2 cellular contexts compared by ENCODE assay signal in genomic region chr16:46774743-46775177, GRCh38.
TF ChIP-seq lines count a peak whose summit lies in the region.

No MANE protein-coding gene starts in this region.

TF ChIP-seq in SK-N-SH, 30 proteins besides CTCF, POLR2A, EP300 and RAD21:
- TF ChIP-seq JUND (IDR thresholded peaks at IDR 0.05) (no peak), POLR2AphosphoS5 (IDR thresholded peaks at IDR 0.05; ENCODE audit: low read depth, low read length) (no peak), GATA2 (CRISPR knock-in tag; IDR thresholded peaks at IDR 0.05) (no peak), TAF1 (IDR thresholded peaks at IDR 0.05; ENCODE audit: borderline replicate concordance, low read depth, low read length) (no peak)
- TF ChIP-seq, protein P1, sequence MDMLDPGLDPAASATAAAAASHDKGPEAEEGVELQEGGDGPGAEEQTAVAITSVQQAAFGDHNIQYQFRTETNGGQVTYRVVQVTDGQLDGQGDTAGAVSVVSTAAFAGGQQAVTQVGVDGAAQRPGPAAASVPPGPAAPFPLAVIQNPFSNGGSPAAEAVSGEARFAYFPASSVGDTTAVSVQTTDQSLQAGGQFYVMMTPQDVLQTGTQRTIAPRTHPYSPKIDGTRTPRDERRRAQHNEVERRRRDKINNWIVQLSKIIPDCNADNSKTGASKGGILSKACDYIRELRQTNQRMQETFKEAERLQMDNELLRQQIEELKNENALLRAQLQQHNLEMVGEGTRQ (IDR thresholded peaks at IDR 0.05; ENCODE audit: borderline replicate concordance, low read depth, low read length): no peak

TF ChIP-seq in SK-N-SH treated with all-trans-retinoic acid at 6 μM for 48 hours, 23 proteins besides CTCF, POLR2A, EP300 and RAD21:
- no peak for TF ChIP-seq TCF4 (CRISPR knock-in tag; IDR thresholded peaks at IDR 0.05; ENCODE audit: borderline replicate concordance)
- no peak for TF ChIP-seq ZFP3 (CRISPR knock-in tag; IDR thresholded peaks at IDR 0.05)
- TF ChIP-seq, protein P2, sequence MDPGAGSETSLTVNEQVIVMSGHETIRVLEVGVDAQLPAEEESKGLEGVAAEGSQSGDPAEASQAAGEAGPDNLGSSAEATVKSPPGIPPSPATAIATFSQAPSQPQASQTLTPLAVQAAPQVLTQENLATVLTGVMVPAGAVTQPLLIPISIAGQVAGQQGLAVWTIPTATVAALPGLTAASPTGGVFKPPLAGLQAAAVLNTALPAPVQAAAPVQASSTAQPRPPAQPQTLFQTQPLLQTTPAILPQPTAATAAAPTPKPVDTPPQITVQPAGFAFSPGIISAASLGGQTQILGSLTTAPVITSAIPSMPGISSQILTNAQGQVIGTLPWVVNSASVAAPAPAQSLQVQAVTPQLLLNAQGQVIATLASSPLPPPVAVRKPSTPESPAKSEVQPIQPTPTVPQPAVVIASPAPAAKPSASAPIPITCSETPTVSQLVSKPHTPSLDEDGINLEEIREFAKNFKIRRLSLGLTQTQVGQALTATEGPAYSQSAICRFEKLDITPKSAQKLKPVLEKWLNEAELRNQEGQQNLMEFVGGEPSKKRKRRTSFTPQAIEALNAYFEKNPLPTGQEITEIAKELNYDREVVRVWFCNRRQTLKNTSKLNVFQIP (CRISPR knock-in tag; IDR thresholded peaks at IDR 0.05; ENCODE audit: borderline replicate concordance, low read depth): no peak
- no peak for TF ChIP-seq OSR1 (CRISPR knock-in tag; IDR thresholded peaks at IDR 0.05)
- TF ChIP-seq, protein P3, sequence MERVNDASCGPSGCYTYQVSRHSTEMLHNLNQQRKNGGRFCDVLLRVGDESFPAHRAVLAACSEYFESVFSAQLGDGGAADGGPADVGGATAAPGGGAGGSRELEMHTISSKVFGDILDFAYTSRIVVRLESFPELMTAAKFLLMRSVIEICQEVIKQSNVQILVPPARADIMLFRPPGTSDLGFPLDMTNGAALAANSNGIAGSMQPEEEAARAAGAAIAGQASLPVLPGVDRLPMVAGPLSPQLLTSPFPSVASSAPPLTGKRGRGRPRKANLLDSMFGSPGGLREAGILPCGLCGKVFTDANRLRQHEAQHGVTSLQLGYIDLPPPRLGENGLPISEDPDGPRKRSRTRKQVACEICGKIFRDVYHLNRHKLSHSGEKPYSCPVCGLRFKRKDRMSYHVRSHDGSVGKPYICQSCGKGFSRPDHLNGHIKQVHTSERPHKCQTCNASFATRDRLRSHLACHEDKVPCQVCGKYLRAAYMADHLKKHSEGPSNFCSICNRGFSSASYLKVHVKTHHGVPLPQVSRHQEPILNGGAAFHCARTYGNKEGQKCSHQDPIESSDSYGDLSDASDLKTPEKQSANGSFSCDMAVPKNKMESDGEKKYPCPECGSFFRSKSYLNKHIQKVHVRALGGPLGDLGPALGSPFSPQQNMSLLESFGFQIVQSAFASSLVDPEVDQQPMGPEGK (CRISPR knock-in tag; IDR thresholded peaks at IDR 0.05; ENCODE audit: borderline replicate concordance): no peak
- no peak for TF ChIP-seq ARNTL (CRISPR knock-in tag; IDR thresholded peaks at IDR 0.05; ENCODE audit: borderline replicate concordance, low read depth)
- TF ChIP-seq ZC3H10 (CRISPR knock-in tag; IDR thresholded peaks at IDR 0.05): no peak
- TF ChIP-seq ZNF565 (CRISPR knock-in tag; conservative IDR thresholded peaks at IDR 0.05; ENCODE audit: low read depth): no peak
- TF ChIP-seq RARB (CRISPR knock-in tag; IDR thresholded peaks at IDR 0.05): no peak
- no peak for TF ChIP-seq ZNF8 (CRISPR knock-in tag; IDR thresholded peaks at IDR 0.05)
- no peak for TF ChIP-seq ISL1 (CRISPR knock-in tag; IDR thresholded peaks at IDR 0.05)
- TF ChIP-seq CSDC2 (CRISPR knock-in tag; IDR thresholded peaks at IDR 0.05): no peak
TF ChIP-seq in SK-N-SH treated with all-trans-retinoic acid at 6 μM for 48 hours: peak in this region for 0.
